Comparison of ENCODE assay signal across 1 cellular context in the genomic region with DNA sequence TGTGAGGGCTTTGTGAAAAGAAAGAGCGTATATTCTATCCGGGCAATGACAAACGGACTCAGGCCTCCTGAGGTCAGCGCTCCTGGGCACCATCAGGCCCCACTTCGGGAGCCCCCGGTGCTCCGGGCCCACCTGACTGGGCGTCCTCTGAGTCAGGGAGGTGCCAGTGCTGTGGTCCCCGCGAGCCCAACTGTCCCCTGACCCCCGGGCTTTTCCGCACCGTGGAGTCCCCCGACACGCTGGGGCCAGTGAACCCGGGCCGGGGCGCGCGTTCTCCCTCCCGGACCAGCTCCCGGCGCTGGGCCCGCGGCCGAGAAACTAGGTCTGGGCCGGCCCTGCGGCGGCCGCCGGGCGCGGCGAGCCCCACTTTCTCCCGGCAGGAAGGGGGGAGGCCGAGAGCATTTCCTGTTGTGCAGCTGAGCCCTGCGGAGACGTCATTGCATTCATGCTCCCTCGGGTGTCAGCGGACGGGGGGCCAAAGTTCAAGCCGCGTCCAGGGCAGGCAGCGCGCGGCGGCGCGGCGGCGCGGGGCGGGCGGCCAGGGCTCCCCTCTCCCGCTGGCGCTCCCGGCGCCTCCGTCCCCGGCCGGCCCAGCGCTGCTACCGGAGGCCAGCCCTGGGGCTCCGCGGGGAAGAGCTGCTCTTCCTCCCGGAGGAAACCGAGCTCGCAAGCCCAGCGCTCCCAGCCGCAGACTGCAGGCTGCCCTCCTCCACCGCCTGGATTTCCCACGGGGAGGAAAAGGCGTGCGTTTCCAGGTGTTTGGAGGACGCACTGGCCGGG.
TF ChIP-seq lines count a peak whose summit lies in the region.

No MANE protein-coding gene starts in this region.

TF ChIP-seq in WTC11, 78 proteins besides CTCF, POLR2A, EP300 and RAD21 (continued from another document):
- peak; percentile 53; the same call in 1 of the 2 replicates for TF ChIP-seq PREB (CRISPR knock-in tag; IDR thresholded peaks at IDR 0.05; ENCODE audit: borderline replicate concordance)
- TF ChIP-seq SP1 (CRISPR knock-in tag; conservative IDR thresholded peaks at IDR 0.05), result 0 out of 2 replicates have a peak, but pooled peaks have one; percentile 36
TF ChIP-seq in WTC11: peak in this region for 9.
